Comparison of ENCODE assay signal across 8 cellular contexts in genomic region chr4:104966349-104967033, GRCh38.
DNase-seq lines count a peak whose midpoint lies in the region; ATAC-seq, FAIRE-seq and TF ChIP-seq lines count a peak whose summit lies in the region.

No MANE protein-coding gene starts in this region.

- peaks cover 0 to 4% (median 0%) of the 10 kb centered on the region in 11 experiments; a peak in 8 of 22 replicates for H3K9me3 ChIP-seq in BLaER1 treated with 17β-estradiol and CSF1 and Interleukin-3, amounts not matched to agents 10 nM and 100 nM (replicated peaks in 1 of 11)
- no peaks in the 10 kb centered on the region for H3K9me3 ChIP-seq in SK-N-MC (ENCODE audit: low read depth, low read length)

- TF ChIP-seq CTCF in kidney epithelial cell (IDR thresholded peaks at IDR 0.05; ENCODE audit: insufficient read depth, low read length, poor library complexity, severe bottlenecking): no peak

- DNase-seq in SK-N-MC (ENCODE audit: low read depth, low spot score) (peak; percentile 32), kidney epithelial cell (ENCODE audit: low read depth) (peak; percentile 16), NCI-H345 (lab: John Stamatoyannopoulos, UW) (no peak), H54 (ENCODE audit: insufficient read length, low spot score) (no peak), GOT3 (lab: John Stamatoyannopoulos, UW) (no peak)

- H4K20me1 ChIP-seq in BLaER1 treated with 17β-estradiol and CSF1 and Interleukin-3, amounts not matched to agents 10 nM and 100 nM: no peaks in the 10 kb centered on the region

- no peak for TF ChIP-seq POLR2A in H54 (IDR thresholded peaks at IDR 0.05; ENCODE audit: low read depth, low read length)

- FAIRE-seq in H54 (lab: Jason Lieb, UNC): no peak

- peaks cover 0 to 41% (median 7%) of the 10 kb centered on the region in 10 experiments; a peak in 9 of 20 replicates for H3K4me1 ChIP-seq in BLaER1 treated with 17β-estradiol and CSF1 and Interleukin-3, amounts not matched to agents 10 nM and 100 nM

- H3K36me3 ChIP-seq in BLaER1 treated with 17β-estradiol and CSF1 and Interleukin-3, amounts not matched to agents 10 nM and 100 nM: no peaks in the 10 kb centered on the region
- H3K36me3 ChIP-seq in SK-N-MC (ENCODE audit: insufficient read depth, low read length): no peaks in the 10 kb centered on the region
- no peaks in the 10 kb centered on the region for H3K36me3 ChIP-seq in kidney epithelial cell (ENCODE audit: control insufficient read depth, insufficient read depth, low read length)

- H3K27me3 ChIP-seq in BLaER1 treated with 17β-estradiol and CSF1 and Interleukin-3, amounts not matched to agents 10 nM and 100 nM: no peaks in the 10 kb centered on the region
- no peaks in the 10 kb centered on the region for H3K27me3 ChIP-seq in kidney epithelial cell (ENCODE audit: control insufficient read depth, insufficient read depth, low read length)

- H3K9ac ChIP-seq in BLaER1 treated with 17β-estradiol and CSF1 and Interleukin-3, amounts not matched to agents 10 nM and 100 nM: peak overlapping the region in 2 of 11 experiments; percentile 6 to 39; a peak in 1 of 22 replicates
- H3K9ac ChIP-seq in SK-N-MC (ENCODE audit: insufficient read length): no peak overlapping the region

- H3K4me3 ChIP-seq in BLaER1 treated with 17β-estradiol and CSF1 and Interleukin-3, amounts not matched to agents 10 nM and 100 nM: no peak overlapping the region
- no peak overlapping the region for H3K4me3 ChIP-seq in SK-N-MC
- H3K4me3 ChIP-seq in kidney epithelial cell (ENCODE audit: low read depth, low read length): no peak overlapping the region

- H3K27ac ChIP-seq in BLaER1 treated with 17β-estradiol and CSF1 and Interleukin-3, amounts not matched to agents 10 nM and 100 nM: peak overlapping the region in 6 of 11 experiments; percentile 9 to 67 (median 50); a peak in 9 of 22 replicates
- H3K27ac ChIP-seq in SK-N-MC: no peak overlapping the region

- peak overlapping the region in 7 of 11 experiments; percentile 6 to 80 (median 57); a peak in 11 of 22 replicates for H3K4me2 ChIP-seq in BLaER1 treated with 17β-estradiol and CSF1 and Interleukin-3, amounts not matched to agents 10 nM and 100 nM

- ATAC-seq in GM19023 (IDR thresholded peaks at IDR 0.05; ENCODE audit: unreplicated experiment) (peak; percentile 96), HG03095 (IDR thresholded peaks at IDR 0.05; ENCODE audit: unreplicated experiment) (peak; percentile 97)

Comparison
In these comparisons a context has a peak if more than half of its experiments do, and no peak if none do; other contexts are left out.
1. DNase-seq: peak in SK-N-MC (single experiment) and kidney epithelial cell (single experiment); none in NCI-H345 (single experiment), H54 (single experiment) and GOT3 (single experiment).